Comparison of ENCODE assay signal across 8 cellular contexts in the genomic region with DNA sequence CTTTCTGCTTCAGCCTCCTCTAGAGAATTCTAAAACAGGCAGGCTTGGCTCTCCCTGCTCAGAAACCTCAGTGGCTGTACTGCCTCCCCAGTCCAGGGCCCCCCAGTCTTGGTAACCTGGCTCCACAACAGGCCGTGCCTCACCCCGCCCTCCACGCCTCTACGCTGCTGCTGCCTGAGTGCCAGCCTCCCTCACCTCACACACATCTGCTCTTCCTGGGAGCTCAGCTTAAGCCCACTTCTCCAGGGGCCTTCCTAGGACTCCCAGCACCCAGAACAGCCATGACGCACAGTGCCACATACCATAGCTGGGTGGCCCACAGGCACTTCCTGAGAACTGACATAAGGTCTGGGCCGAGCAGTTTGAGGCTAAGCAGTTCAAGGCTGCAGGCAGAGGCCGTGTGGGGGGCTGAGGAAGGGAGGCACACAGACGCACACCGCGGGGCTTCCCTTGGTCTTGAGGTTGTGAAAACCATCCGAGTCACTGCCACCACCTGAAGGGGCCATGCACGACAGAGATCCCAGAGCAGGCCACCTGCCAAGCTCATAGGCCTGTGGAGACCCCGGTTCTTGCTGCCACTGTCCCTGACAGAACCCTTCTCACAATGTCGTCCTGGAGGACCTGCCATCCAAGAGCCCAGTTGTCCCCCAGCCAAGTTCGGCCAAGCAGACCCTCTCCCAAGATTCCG. TPM values are rescaled to one million over a fixed set of nuclear protein-coding genes. Genes with fewer than 3 reads are reported as not detected.
DNase-seq lines count a peak whose midpoint lies in the region; ATAC-seq and TF ChIP-seq lines count a peak whose summit lies in the region.

No MANE protein-coding gene starts in this region.

- H3K27me3 Mint-ChIP-seq in activated T-cell treated with anti-CD3 and anti-CD28 coated beads, Interleukin-2, amount 50 U/mL, for 4 hours (ENCODE audit: low read depth): no peaks in the 10 kb centered on the region

- peak overlapping the region; percentile 67 for H3K4me3 Mint-ChIP-seq in activated T-cell treated with anti-CD3 and anti-CD28 coated beads, Interleukin-2, amount 50 U/mL, for 4 hours

- peaks cover 39% of the 10 kb centered on the region for H3K36me3 ChIP-seq in HUES64 (ENCODE audit: insufficient read depth, low read length)

- H3K27me3 ChIP-seq in HUES64 (ENCODE audit: insufficient read depth, low read length): no peaks in the 10 kb centered on the region

- H3K36me3 Mint-ChIP-seq in activated T-cell treated with anti-CD3 and anti-CD28 coated beads, Interleukin-2, amount 50 U/mL, for 4 hours (ENCODE audit: insufficient read depth): peaks cover 5% of the 10 kb centered on the region

- DNase-seq in activated T-cell treated with anti-CD3 and anti-CD28 coated beads, Interleukin-2, amount 50 U/mL, for 4 hours: no peak
- DNase-seq in foreskin fibroblast: peak; percentile 67 to 75
- DNase-seq in GDM1 (lab: John Stamatoyannopoulos, UW): no peak
- no peak for DNase-seq in hippocampal formation (lab: John Stamatoyannopoulos, UW)

- peak; percentile 60 to 71 for ATAC-seq in activated T-cell treated with anti-CD3 and anti-CD28 coated beads, Interleukin-2, amount 50 U/mL, for 4 hours
- ATAC-seq in GM18909 (IDR thresholded peaks at IDR 0.05; ENCODE audit: poor library complexity, unreplicated experiment) (no peak), HG03135 (IDR thresholded peaks at IDR 0.05; ENCODE audit: unreplicated experiment) (no peak)

- H3K9me3 ChIP-seq in HUES64 (ENCODE audit: insufficient read depth, low read depth, low read length): no peaks in the 10 kb centered on the region

- TF ChIP-seq CTCF in foreskin fibroblast (IDR thresholded peaks at IDR 0.05; ENCODE audit: low read depth, low read length): no peak

- no peaks in the 10 kb centered on the region for H3K4me1 ChIP-seq in HUES64 (ENCODE audit: insufficient read depth, low read length)

- H3K27ac ChIP-seq in HUES64 (ENCODE audit: low read depth, low read length) (peak overlapping the region; percentile 16; the same call in 1 of the 2 replicates), skin epidermis (peak overlapping the region in 17 of 21 experiments; percentile 3 to 83 (median 55))

- H3K4me3 ChIP-seq in HUES64 (ENCODE audit: low read length): no peak overlapping the region
- no peak overlapping the region for H3K4me3 ChIP-seq in foreskin fibroblast (ENCODE audit: low read depth in 1 of 2, low read length in 2 of 2)
- no peak overlapping the region for H3K4me3 ChIP-seq in skin epidermis

- 93% methylated on average over 16 of the region's 16 CpGs for whole genome bisulfite sequencing in HUES64

- peaks cover 41% of the 10 kb centered on the region for H3K4me1 Mint-ChIP-seq in activated T-cell treated with anti-CD3 and anti-CD28 coated beads, Interleukin-2, amount 50 U/mL, for 4 hours (ENCODE audit: low read depth)

- H3K9me3 Mint-ChIP-seq in activated T-cell treated with anti-CD3 and anti-CD28 coated beads, Interleukin-2, amount 50 U/mL, for 4 hours: no peaks in the 10 kb centered on the region

- 0 out of 2 replicates have a peak overlapping the region, but pooled peaks have one; percentile 16 for H3K9ac ChIP-seq in HUES64 (ENCODE audit: low read depth, low read length)

RNA-seq across cellular contexts. Expression of a gene that starts 42.6 kb away (rescaled TPM):
- polyA plus RNA-seq in HUES64 (2013, experiment 1 of 2): 223 TPM
- polyA plus RNA-seq in HUES64 (2013, experiment 2 of 2): 225 TPM
- 10 to 100 TPM; 55.0 to 70.3 (median 63.6) TPM for total RNA-seq in activated T-cell treated with anti-CD3 and anti-CD28 coated beads, Interleukin-2, amount 50 U/mL, for 4 hours

Comparison
In these comparisons a context has a peak if more than half of its experiments do, and no peak if none do; other contexts are left out.
1. ATAC-seq: peak in activated T-cell treated with anti-CD3 and anti-CD28 coated beads, Interleukin-2, amount 50 U/mL, for 4 hours (2 of 2); none in GM18909 (single experiment) and HG03135 (single experiment).
2. DNase-seq: peak in foreskin fibroblast (2 of 2); none in activated T-cell treated with anti-CD3 and anti-CD28 coated beads, Interleukin-2, amount 50 U/mL, for 4 hours (single experiment), GDM1 (single experiment) and hippocampal formation (0 of 2).